24 cellular contexts compared by ENCODE assay signal in genomic region chr10:117457932-117458331, GRCh38.
DNase-seq lines count a peak whose midpoint lies in the region; ATAC-seq, FAIRE-seq and TF ChIP-seq lines count a peak whose summit lies in the region.
"Had no signal": no experiment of that assay in that cellular context is flagged by ENCODE, and none has a peak within 500 bp of the region (broad histone marks: within the 10 kb centered on the region; RNA-seq: fewer than 3 reads in every experiment).

No MANE protein-coding gene starts in this region.

- no peak overlapping the region for H3K18ac ChIP-seq in mesendoderm (ENCODE audit: low read length)

- H3K79me1 ChIP-seq in mesendoderm (ENCODE audit: low read length) = no peaks in the 10 kb centered on the region

- H3K36me3 ChIP-seq in HEK293 (ENCODE audit: control insufficient read depth in 2 of 2, insufficient read depth in 1 of 2, low read length in 2 of 2) (no peaks in the 10 kb centered on the region), mesendoderm (ENCODE audit: control insufficient read depth, insufficient read depth, low read length) (no peaks in the 10 kb centered on the region), ovary (no peaks in the 10 kb centered on the region)

- peak; percentile 92 for FAIRE-seq in endometrium (lab: Jason Lieb, UNC)
- FAIRE-seq: A549, GM12891, K562 had no signal

- H3K4me1 Mint-ChIP-seq in stimulated activated memory B cell treated with anti-CD40 and anti-IgM and Interleukin-4, amounts not matched to agents 10 μg/mL and 1 μg/mL and 100 μg/mL, for 72 hours = no peaks in the 10 kb centered on the region
- H3K4me1 Mint-ChIP-seq: CD8-positive, alpha-beta memory T cell had no signal

- H3K4me3 Mint-ChIP-seq in stimulated activated memory B cell treated with anti-CD40 and anti-IgM and Interleukin-4, amounts not matched to agents 10 μg/mL and 1 μg/mL and 100 μg/mL, for 72 hours = no peak overlapping the region
- H3K4me3 Mint-ChIP-seq: CD8-positive, alpha-beta memory T cell had no signal

- peaks cover 3% of the 10 kb centered on the region for H3K9me3 Mint-ChIP-seq in stimulated activated memory B cell treated with anti-CD40 and anti-IgM and Interleukin-4, amounts not matched to agents 10 μg/mL and 1 μg/mL and 100 μg/mL, for 72 hours

- H3K4me2 ChIP-seq in mesendoderm (ENCODE audit: low read length) = no peak overlapping the region
- H3K4me2 ChIP-seq: A549 had no signal

- no peak for TF ChIP-seq EP300 in ovary (IDR thresholded peaks at IDR 0.05)

- no peaks in the 10 kb centered on the region for H3K36me3 Mint-ChIP-seq in stimulated activated memory B cell treated with anti-CD40 and anti-IgM and Interleukin-4, amounts not matched to agents 10 μg/mL and 1 μg/mL and 100 μg/mL, for 72 hours
- H3K36me3 Mint-ChIP-seq: CD8-positive, alpha-beta memory T cell had no signal

- TF ChIP-seq CTCF in HEK293 (tag by site-specific recombination; IDR thresholded peaks at IDR 0.05) = no peak
- TF ChIP-seq CTCF in ovary (IDR thresholded peaks at IDR 0.05) = no peak

- CTCF ChIA-PET in HEK293 (lab: Yijun Ruan, JAX) = interaction anchor here (0.8 to 3.3 kb wide), 5 partner anchors 9 to 138 kb away, joined by 3 to 26 read pairs (median 4); no protein-coding TSS in a partner anchor

- H3K27me3 ChIP-seq in mesendoderm (ENCODE audit: insufficient read depth, low read length, poor library complexity) (no peaks in the 10 kb centered on the region), ovary (no peaks in the 10 kb centered on the region)

- H4K8ac ChIP-seq in mesendoderm (ENCODE audit: low read depth, low read length) = no peak overlapping the region

- H3K27me3 Mint-ChIP-seq in stimulated activated memory B cell treated with anti-CD40 and anti-IgM and Interleukin-4, amounts not matched to agents 10 μg/mL and 1 μg/mL and 100 μg/mL, for 72 hours = peaks cover 26% of the 10 kb centered on the region

- no peak overlapping the region for H2BK120ac ChIP-seq in mesendoderm (ENCODE audit: low read depth, low read length)

- H3K23ac ChIP-seq in mesendoderm (ENCODE audit: low read length) = peak overlapping the region; percentile 19

- ATAC-seq in GM18517 (IDR thresholded peaks at IDR 0.05; ENCODE audit: unreplicated experiment) = no peak
- no peak for ATAC-seq in stimulated activated memory B cell treated with anti-CD40 and anti-IgM and Interleukin-4, amounts not matched to agents 10 μg/mL and 1 μg/mL and 100 μg/mL, for 72 hours
- ATAC-seq: A549, K562, Panc1 had no signal

- H2AK5ac ChIP-seq in mesendoderm (ENCODE audit: low read length) = no peak overlapping the region

- H3K4ac ChIP-seq in mesendoderm (ENCODE audit: low read depth, low read length) = no peak overlapping the region

- H3K9me3 ChIP-seq in HEK293 (ENCODE audit: control insufficient read depth, insufficient read depth, low read depth, low read length) (no peaks in the 10 kb centered on the region), ovary (peaks cover 0 to 3% of the 10 kb centered on the region in 2 donors)

- H2BK5ac ChIP-seq in mesendoderm (ENCODE audit: low read length) = no peak overlapping the region

- H3K4me3 ChIP-seq in HEK293 (ENCODE audit: low read depth, low read length) (no peak overlapping the region), mesendoderm (ENCODE audit: low read length) (no peak overlapping the region), ovary (no peak overlapping the region)
- H3K4me3 ChIP-seq: A549, K562 had no signal

- no CpG with 5 or more reads among the region's 8 CpGs for WGBS in mesendoderm (ENCODE audit: extremely low coverage, insufficient coverage, low lambda C conversion rate)
- WGBS in ovary, 3 donors = 41 to 49% (median 42%) methylated on average over 8 of the region's 8 CpGs

- peak overlapping the region; percentile 44 for H3K56ac ChIP-seq in mesendoderm (ENCODE audit: low read length)

- H3K79me2 ChIP-seq in mesendoderm (ENCODE audit: control insufficient read depth, insufficient read depth, low read length) = no peaks in the 10 kb centered on the region

- POLR2A ChIA-PET in HEK293 (lab: Yijun Ruan, JAX) = no interaction called here

- no peak overlapping the region for H3K27ac Mint-ChIP-seq in stimulated activated memory B cell treated with anti-CD40 and anti-IgM and Interleukin-4, amounts not matched to agents 10 μg/mL and 1 μg/mL and 100 μg/mL, for 72 hours
- H3K27ac Mint-ChIP-seq: CD8-positive, alpha-beta memory T cell had no signal

- H3K4me1 ChIP-seq in HEK293 (ENCODE audit: control insufficient read depth, insufficient read depth, low read length) = peaks cover 8% of the 10 kb centered on the region
- peaks cover 5% of the 10 kb centered on the region for H3K4me1 ChIP-seq in mesendoderm (ENCODE audit: control insufficient read depth, low read depth, low read length)
- H3K4me1 ChIP-seq in ovary (ENCODE audit: insufficient read depth) = no peaks in the 10 kb centered on the region

- no peak overlapping the region for H4K5ac ChIP-seq in mesendoderm (ENCODE audit: low read length)

- TF ChIP-seq POLR2A in ovary (IDR thresholded peaks at IDR 0.05) = no peak

- intact Hi-C loops in ovary (cut with DNase I) = no loop called here

- H2BK15ac ChIP-seq in mesendoderm (replicated peaks; ENCODE audit: low read depth) = no peak overlapping the region

- no peak overlapping the region for H3K9ac ChIP-seq in mesendoderm (ENCODE audit: low read length)

- peak; percentile 55 for DNase-seq in mesendoderm
- DNase-seq in ovary = no peak
- no peak for DNase-seq in NCI-H82 treated with DMSO at 0.1 percent for 48 hours (lab: John Stamatoyannopoulos, UW; ENCODE audit: unreplicated experiment)
- DNase-seq: CD8-positive, alpha-beta memory T cell; DMS 273 treated with DMSO at 0.1 percent for 48 hours; DMS79; EL; GDM1; H7; NCI-H1105; NCI-H1436 treated with DMSO at 0.1 percent for 48 hours; NCI-H187 treated with DMSO at 0.1 percent for 48 hours; NCI-H524; NCI-H748 treated with DMSO at 0.1 percent for 48 hours; SHP77 treated with DMSO at 0.1 percent for 48 hours had no signal

- no peak overlapping the region for H3K27ac ChIP-seq in HEK293 (ENCODE audit: extremely low read depth, low read depth, low read length)
- no peak overlapping the region for H3K27ac ChIP-seq in mesendoderm (ENCODE audit: low read depth, low read length)
- no peak overlapping the region for H3K27ac ChIP-seq in ovary
- H3K27ac ChIP-seq: C4-2B had no signal

TF ChIP-seq in HEK293, 187 proteins besides CTCF, POLR2A, EP300 and RAD21:
- TF ChIP-seq OSR2 (tag by site-specific recombination; IDR thresholded peaks at IDR 0.05) (no peak), KLF9 (tag by site-specific recombination; IDR thresholded peaks at IDR 0.05; ENCODE audit: low read depth) (no peak), ZNF571 (tag by site-specific recombination; IDR thresholded peaks at IDR 0.05) (no peak), ZNF37A (tag by site-specific recombination; IDR thresholded peaks at IDR 0.05) (no peak), KLF17 (tag by site-specific recombination; IDR thresholded peaks at IDR 0.05) (0 out of 2 replicates have a peak, but pooled peaks have one; percentile 27)
